In genomic region chr10:119957451-119957850, GRCh38 we compare ENCODE assay signal across 14 cellular contexts.
DNase-seq lines count a peak whose midpoint lies in the region; TF ChIP-seq lines count a peak whose summit lies in the region.
"Had no signal": no experiment of that assay in that cellular context is flagged by ENCODE, and none has a peak within 500 bp of the region (broad histone marks: within the 10 kb centered on the region; RNA-seq: fewer than 3 reads in every experiment).

No MANE protein-coding gene starts in this region.

- H3K27me3 ChIP-seq in BE2C = no peaks in the 10 kb centered on the region
- H3K27me3 ChIP-seq: BLaER1 treated with 17β-estradiol and CSF1 and Interleukin-3, amounts not matched to agents 10 nM and 100 nM had no signal

- H3K4me3 ChIP-seq in BE2C (ENCODE audit: low read depth, low read length) = no peak overlapping the region
- H3K4me3 ChIP-seq: BLaER1 treated with 17β-estradiol and CSF1 and Interleukin-3, amounts not matched to agents 10 nM and 100 nM had no signal

- H3K36me3 ChIP-seq in BE2C = no peaks in the 10 kb centered on the region

- DNase-seq in NCI-H2227 (lab: John Stamatoyannopoulos, UW; ENCODE audit: unreplicated experiment) (peak; percentile 2), astrocyte of the hippocampus (ENCODE audit: low read depth, low spot score) (peak; percentile 26), BE2C (no peak), posterior cingulate gyrus (no peak)
- no peak for DNase-seq in stimulated activated naive CD4-positive, alpha-beta T cell (lab: John Stamatoyannopoulos, UW)
- DNase-seq: 8988T; ACHN; Caco-2; Calu3; CD4-positive, alpha-beta T cell; CD8-positive, alpha-beta T cell; DMS79 treated with DMSO at 0.1 percent for 48 hours; GF-D8 had no signal

- TF ChIP-seq CTCF in BE2C (IDR thresholded peaks at IDR 0.05; ENCODE audit: low read depth, low read length) = no peak

- H3K9me3 ChIP-seq in BE2C = no peaks in the 10 kb centered on the region
- H3K9me3 ChIP-seq: Caco-2 had no signal

- intact Hi-C loops in posterior cingulate gyrus (cut with DNase I) = no loop called here

- no peaks in the 10 kb centered on the region for H3K4me1 ChIP-seq in BE2C
- H3K4me1 ChIP-seq: BLaER1 treated with 17β-estradiol and CSF1 and Interleukin-3, amounts not matched to agents 10 nM and 100 nM; Caco-2 had no signal

Comparison
In these comparisons a context has a peak if more than half of its experiments do, and no peak if none do; other contexts are left out.
1. DNase-seq: peak in NCI-H2227 (single experiment) and astrocyte of the hippocampus (single experiment); none in BE2C (single experiment), posterior cingulate gyrus (0 of 10) and stimulated activated naive CD4-positive, alpha-beta T cell (0 of 6).